Comparison of ENCODE assay signal across 1 cellular context in the genomic region with DNA sequence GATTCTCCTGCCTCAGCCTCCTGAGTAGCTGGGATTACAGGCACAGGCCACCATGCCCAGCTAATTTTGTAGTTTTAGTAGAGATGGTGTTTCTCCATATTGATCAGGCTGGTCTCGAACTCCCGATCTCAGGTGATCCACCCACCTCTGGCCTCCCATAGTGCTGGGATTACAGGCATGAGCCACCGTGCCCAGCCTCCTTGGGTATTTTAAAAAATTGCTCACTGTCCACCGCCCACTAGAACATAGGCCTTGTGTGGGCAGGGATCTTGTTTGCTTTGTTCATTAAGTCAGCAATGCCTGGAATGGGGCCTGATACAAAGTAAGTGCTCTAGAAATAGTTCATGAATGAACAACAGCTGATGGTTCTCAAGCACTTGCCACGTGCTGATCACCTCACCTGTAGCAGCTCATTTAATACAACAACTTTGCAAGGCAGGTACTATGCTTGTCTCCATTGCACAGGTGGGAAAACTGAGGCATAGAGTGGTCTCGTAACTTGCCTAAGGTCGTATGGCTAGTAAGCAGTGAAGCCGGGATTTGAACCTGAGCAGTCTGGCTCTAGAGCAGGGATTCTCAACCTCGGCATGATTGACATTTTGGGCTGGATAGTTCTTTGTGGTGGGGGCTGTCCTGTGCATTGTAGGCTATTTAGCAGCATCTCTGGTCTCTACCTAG.
TF ChIP-seq lines count a peak whose summit lies in the region.

No MANE protein-coding gene starts in this region.

TF ChIP-seq in K562, 482 proteins besides CTCF, POLR2A, EP300 and RAD21:
- TF ChIP-seq NFRKB (IDR thresholded peaks at IDR 0.05; ENCODE audit: low read depth) (no peak), FOXP1 (CRISPR knock-in tag; IDR thresholded peaks at IDR 0.05) (no peak), ZC3H4 (CRISPR knock-in tag; IDR thresholded peaks at IDR 0.05; ENCODE audit: borderline replicate concordance) (no peak), DDX20 (tag; IDR thresholded peaks at IDR 0.05; ENCODE audit: low read depth) (no peak), MXI1 (IDR thresholded peaks at IDR 0.05; ENCODE audit: low read depth, low read length) (no peak), RBM25 (IDR thresholded peaks at IDR 0.05; ENCODE audit: low read depth, low read length, severe bottlenecking) (peak; percentile 59), HLTF (IDR thresholded peaks at IDR 0.05) (no peak), FOSL1 (tag; conservative IDR thresholded peaks at IDR 0.05) (no peak), KLF13 (tag; IDR thresholded peaks at IDR 0.05; ENCODE audit: borderline replicate concordance, low read depth) (no peak), NFXL1 (CRISPR knock-in tag; IDR thresholded peaks at IDR 0.05) (no peak), THRAP3 (IDR thresholded peaks at IDR 0.05; ENCODE audit: borderline replicate concordance) (no peak), SMAD1 (IDR thresholded peaks at IDR 0.05; ENCODE audit: low read depth, low read length, partially characterized antibody) (no peak), BCOR (IDR thresholded peaks at IDR 0.05) (peak; percentile 49; the same call in 1 of the 2 replicates), DIDO1 (tag; IDR thresholded peaks at IDR 0.05; ENCODE audit: low read depth) (no peak), SMC3 (conservative IDR thresholded peaks at IDR 0.05; ENCODE audit: insufficient read depth, low read depth, low read length) (no peak), ILK (tag; IDR thresholded peaks at IDR 0.05; ENCODE audit: borderline replicate concordance, low read depth) (no peak)
- TF ChIP-seq, protein P1, sequence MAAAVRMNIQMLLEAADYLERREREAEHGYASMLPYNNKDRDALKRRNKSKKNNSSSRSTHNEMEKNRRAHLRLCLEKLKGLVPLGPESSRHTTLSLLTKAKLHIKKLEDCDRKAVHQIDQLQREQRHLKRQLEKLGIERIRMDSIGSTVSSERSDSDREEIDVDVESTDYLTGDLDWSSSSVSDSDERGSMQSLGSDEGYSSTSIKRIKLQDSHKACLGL (CRISPR knock-in tag; IDR thresholded peaks at IDR 0.05; ENCODE audit: borderline replicate concordance, poor library complexity, severe bottlenecking) = no peak
